Comparison of ENCODE assay signal across 11 cellular contexts in the genomic region with DNA sequence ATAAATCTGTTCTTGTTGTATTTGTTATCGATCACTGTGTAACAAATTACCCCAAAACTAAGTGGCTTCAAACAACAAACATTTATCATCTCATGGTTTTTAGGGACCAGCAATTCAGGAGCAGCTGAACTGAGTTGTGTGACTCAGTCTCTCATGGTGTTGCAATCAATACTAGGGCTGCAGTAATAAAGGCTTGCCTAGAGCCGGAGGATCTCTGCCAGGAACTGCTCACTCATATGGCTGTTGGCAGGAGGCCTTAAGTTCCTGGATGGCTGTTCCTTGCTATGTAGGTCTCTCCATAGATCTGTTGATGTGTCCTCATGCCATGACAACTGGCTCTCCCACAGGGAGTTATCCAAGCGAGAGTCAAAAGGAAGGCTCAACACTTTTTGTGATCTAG. TPM values are rescaled to one million over a fixed set of nuclear protein-coding genes. Genes with fewer than 3 reads are reported as not detected.
A peak's percentile ranks its signal among the peaks of the same experiment; 100 is the strongest.
DNase-seq lines count a peak whose midpoint lies in the region; ATAC-seq, FAIRE-seq and TF ChIP-seq lines count a peak whose summit lies in the region.
"Had no signal": no experiment of that assay in that cellular context is flagged by ENCODE, and none has a peak within 500 bp of the region (broad histone marks: within the 10 kb centered on the region; RNA-seq: fewer than 3 reads in every experiment).

No MANE protein-coding gene starts in this region.

- no peak overlapping the region for H3K4ac ChIP-seq in IMR-90 (ENCODE audit: low read depth, low read length)

- no peak overlapping the region for H3K18ac ChIP-seq in IMR-90 (ENCODE audit: low read depth, low read length)

- H4K20me1 ChIP-seq in IMR-90 (ENCODE audit: insufficient read depth, low read length) (peaks cover 11% of the 10 kb centered on the region; the same call in 1 of the 2 replicates), astrocyte (ENCODE audit: insufficient read depth, low read length) (peaks cover 9% of the 10 kb centered on the region), keratinocyte (ENCODE audit: control insufficient read depth, extremely low read depth, insufficient read depth, low read length) (no peaks in the 10 kb centered on the region)

- no peaks in the 10 kb centered on the region for H3K9me3 Mint-ChIP-seq in astrocyte (ENCODE audit: unreplicated experiment)
- H3K9me3 Mint-ChIP-seq in natural killer cell treated with Interleukin-12 subunit alpha and Interleukin-12 subunit beta and Interleukin-15 and Interleukin-18, amount 100 ng/mL, for 72 hours, result no peaks in the 10 kb centered on the region
- H3K9me3 Mint-ChIP-seq: nephron had no signal

- H3K9ac ChIP-seq in IMR-90 (ENCODE audit: low read depth, low read length) (no peak overlapping the region), astrocyte (ENCODE audit: low read length) (no peak overlapping the region), keratinocyte (ENCODE audit: control insufficient read depth, extremely low read depth, insufficient read depth, low read length) (no peak overlapping the region)

- TF ChIP-seq RAD21 in IMR-90 (IDR thresholded peaks at IDR 0.05; ENCODE audit: low read length), result no peak

- H3K9me1 ChIP-seq in IMR-90 (ENCODE audit: insufficient read depth, low read length) (peaks cover 2% of the 10 kb centered on the region; the same call in 1 of the 2 replicates), keratinocyte (ENCODE audit: control insufficient read depth, extremely low read depth, insufficient read depth, low read length) (no peaks in the 10 kb centered on the region)

- CTCF ChIA-PET in IMR-90 (lab: Yijun Ruan, JAX), result no interaction called here

- no peak overlapping the region; the same call in 2 of the 3 replicates for H2BK15ac ChIP-seq in IMR-90 (ENCODE audit: low read depth, low read length)

- DNase-seq in AG08396 (ENCODE audit: low spot score) (peak; percentile 88), IMR-90 (peak; percentile 98), astrocyte (ENCODE audit: low read depth) (peak; percentile 92), keratinocyte (ENCODE audit: low read depth, low spot score) (peak; percentile 62), NCI-H774 (lab: John Stamatoyannopoulos, UW) (no peak), head of caudate nucleus (no peak)
- no peak for DNase-seq in natural killer cell treated with Interleukin-12 subunit alpha and Interleukin-12 subunit beta and Interleukin-15 and Interleukin-18, amount 100 ng/mL, for 72 hours (ENCODE audit: low spot score)
- DNase-seq: activated naive CD4-positive, alpha-beta T cell treated with Interleukin-2 at 50 U/mL for 16 hours; NCI-H1417 had no signal

- H3K27me3 Mint-ChIP-seq in astrocyte (ENCODE audit: low read depth, unreplicated experiment), result no peaks in the 10 kb centered on the region
- peaks cover 0 to 3% of the 10 kb centered on the region in 2 donors for H3K27me3 Mint-ChIP-seq in natural killer cell treated with Interleukin-12 subunit alpha and Interleukin-12 subunit beta and Interleukin-15 and Interleukin-18, amount 100 ng/mL, for 72 hours

- H4K91ac ChIP-seq in IMR-90 (ENCODE audit: insufficient read depth, low read depth, low read length), result no peak overlapping the region

- no peak for TF ChIP-seq POLR2A in IMR-90 (IDR thresholded peaks at IDR 0.05; ENCODE audit: low read depth, low read length)

- H4K8ac ChIP-seq in IMR-90 (ENCODE audit: low read depth in 2 of 2, low read length in 2 of 2), result peak overlapping the region in 1 of 2 experiments; percentile 22; a peak in 1 of 4 replicates

- peaks cover 2% of the 10 kb centered on the region for H3K36me3 Mint-ChIP-seq in astrocyte (ENCODE audit: low read depth, unreplicated experiment)
- peaks cover 12% of the 10 kb centered on the region for H3K36me3 Mint-ChIP-seq in natural killer cell treated with Interleukin-12 subunit alpha and Interleukin-12 subunit beta and Interleukin-15 and Interleukin-18, amount 100 ng/mL, for 72 hours

- in situ Hi-C loops in IMR-90 (cut with MboI; ENCODE audit: low sequenced_read_pairs), result loop anchor here (25.0 kb wide), 1 partner anchor 691 kb away; no protein-coding TSS in a partner anchor

- H2AK9ac ChIP-seq in IMR-90 (replicated peaks; ENCODE audit: low read depth, low read length, poor library complexity), result no peak overlapping the region

- dilution Hi-C loops in IMR-90 (cut with HindIII; ENCODE audit: low sequenced_read_pairs, unreplicated experiment), result no loop called here
- dilution Hi-C loops in keratinocyte (cut with MboI; ENCODE audit: extremely low pct_ligation_motif_present, low sequenced_read_pairs), result no loop called here

- peak; percentile 43 for ATAC-seq in IMR-90 (ENCODE audit: low read depth)
- no peak for ATAC-seq in natural killer cell treated with Interleukin-12 subunit alpha and Interleukin-12 subunit beta and Interleukin-15 and Interleukin-18, amount 100 ng/mL, for 72 hours
- no peak for ATAC-seq in GM19023 (IDR thresholded peaks at IDR 0.05; ENCODE audit: unreplicated experiment)

- no peak overlapping the region for H3K23ac ChIP-seq in IMR-90 (ENCODE audit: low read depth, low read length)

- H3K4me3 Mint-ChIP-seq in astrocyte (ENCODE audit: unreplicated experiment), result no peak overlapping the region
- H3K4me3 Mint-ChIP-seq in natural killer cell treated with Interleukin-12 subunit alpha and Interleukin-12 subunit beta and Interleukin-15 and Interleukin-18, amount 100 ng/mL, for 72 hours, result no peak overlapping the region

- H3K27me3 ChIP-seq in IMR-90 (ENCODE audit: control insufficient read depth, insufficient read depth, low read length) (no peaks in the 10 kb centered on the region), astrocyte (ENCODE audit: insufficient read depth, low read length) (no peaks in the 10 kb centered on the region), keratinocyte (ENCODE audit: control insufficient read depth, extremely low read depth, insufficient read depth, low read length) (no peaks in the 10 kb centered on the region)

- 0% methylated on average over 1 of the region's 3 CpGs; no CpG with 5 or more reads in 1 of the 2 experiments for WGBS in IMR-90 (ENCODE audit: extremely low coverage in 2 of 2, insufficient read length in 1 of 2), 2 experiments

- peaks cover 12% of the 10 kb centered on the region for H3K79me2 ChIP-seq in astrocyte (ENCODE audit: insufficient read depth, low read length)
- peaks cover 12% of the 10 kb centered on the region for H3K79me2 ChIP-seq in keratinocyte (ENCODE audit: control insufficient read depth, insufficient read depth, low read length)

- H3K9me3 ChIP-seq in IMR-90 (ENCODE audit: control insufficient read depth, insufficient read depth, low read length), result no peaks in the 10 kb centered on the region
- H3K9me3 ChIP-seq in astrocyte (ENCODE audit: insufficient read depth, low read depth, low read length), result no peaks in the 10 kb centered on the region
- no peaks in the 10 kb centered on the region for H3K9me3 ChIP-seq in keratinocyte (ENCODE audit: control insufficient read depth, low read depth, low read length)

- BruUV-seq in IMR-90 (replicated peaks; lab: Mats Ljungman, UMichigan), result no TSS peak

- peak overlapping the region; percentile 65 for H2AFZ ChIP-seq in IMR-90 (replicated peaks; ENCODE audit: low read length, poor library complexity)
- no peak overlapping the region for H2AFZ ChIP-seq in astrocyte (ENCODE audit: low read depth, low read length)
- peak overlapping the region; percentile 61 for H2AFZ ChIP-seq in keratinocyte (ENCODE audit: control insufficient read depth, low read length)

- H3K4me3 ChIP-seq in IMR-90 (ENCODE audit: insufficient read depth, low read depth, low read length) (no peak overlapping the region), astrocyte (ENCODE audit: insufficient read depth, low read depth, low read length) (no peak overlapping the region), keratinocyte (ENCODE audit: control insufficient read depth in 2 of 3, extremely low read depth in 1 of 3, insufficient read depth in 2 of 3, low read depth in 1 of 3, low read length in 3 of 3) (no peak overlapping the region)

- H3K79me1 ChIP-seq in IMR-90 (ENCODE audit: low read depth in 1 of 2, low read length in 2 of 2), result peaks cover 0 to 10% of the 10 kb centered on the region in 2 experiments; a peak in 1 of 4 replicates

- no peak overlapping the region for H2BK120ac ChIP-seq in IMR-90 (ENCODE audit: low read depth, low read length)

- H3K4me1 Mint-ChIP-seq in astrocyte (ENCODE audit: low read depth, unreplicated experiment), result peaks cover 13% of the 10 kb centered on the region
- peaks cover 21 to 25% of the 10 kb centered on the region in 2 donors for H3K4me1 Mint-ChIP-seq in natural killer cell treated with Interleukin-12 subunit alpha and Interleukin-12 subunit beta and Interleukin-15 and Interleukin-18, amount 100 ng/mL, for 72 hours (ENCODE audit: low read depth in 2 of 2)

- H3K4me2 ChIP-seq in IMR-90 (ENCODE audit: low read depth, low read length) (peak overlapping the region; percentile 34; the same call in 1 of the 2 replicates), astrocyte (ENCODE audit: low read length) (no peak overlapping the region), keratinocyte (ENCODE audit: control insufficient read depth, extremely low read depth, insufficient read depth, low read depth, low read length) (no peak overlapping the region)

- peaks cover 2% of the 10 kb centered on the region for H3K4me1 ChIP-seq in IMR-90 (ENCODE audit: control insufficient read depth, insufficient read depth, low read length)
- H3K4me1 ChIP-seq in astrocyte (ENCODE audit: insufficient read depth, low read length), result peaks cover 10% of the 10 kb centered on the region
- peaks cover 35% of the 10 kb centered on the region for H3K4me1 ChIP-seq in keratinocyte (ENCODE audit: control insufficient read depth, extremely low read depth, insufficient read depth, low read length)

- peak overlapping the region; percentile 68; the same call in 1 of the 2 replicates for H2AK5ac ChIP-seq in IMR-90 (ENCODE audit: low read depth, low read length)

- H3K36me3 ChIP-seq in IMR-90 (ENCODE audit: control insufficient read depth, insufficient read depth, low read length) (no peaks in the 10 kb centered on the region), astrocyte (ENCODE audit: insufficient read depth, low read length) (no peaks in the 10 kb centered on the region), keratinocyte (ENCODE audit: control insufficient read depth in 2 of 2, extremely low read depth in 1 of 2, insufficient read depth in 2 of 2, low read length in 2 of 2) (no peaks in the 10 kb centered on the region)

- FAIRE-seq in astrocyte (lab: Jason Lieb, UNC), result no peak
- FAIRE-seq in keratinocyte (lab: Jason Lieb, UNC), result peak; percentile 88

- no peak overlapping the region for H3K14ac ChIP-seq in IMR-90 (replicated peaks; ENCODE audit: low read depth, low read length)

- H3K56ac ChIP-seq in IMR-90 (ENCODE audit: extremely low read depth, insufficient read depth, low read length), result no peak overlapping the region

- no peak overlapping the region for H3K27ac ChIP-seq in IMR-90 (ENCODE audit: insufficient read depth, low read length)
- no peak overlapping the region for H3K27ac ChIP-seq in astrocyte (ENCODE audit: low read depth, low read length)
- H3K27ac ChIP-seq in keratinocyte (ENCODE audit: control insufficient read depth, insufficient read depth, low read length), result peak overlapping the region; percentile 83

- H2BK5ac ChIP-seq in IMR-90 (ENCODE audit: low read depth, low read length, poor library complexity, severe bottlenecking), result peak overlapping the region; percentile 59

- H2BK20ac ChIP-seq in IMR-90 (ENCODE audit: low read depth, low read length), result 0 out of 2 replicates have a peak overlapping the region, but pooled peaks have one; percentile 5

- no peak overlapping the region for H4K5ac ChIP-seq in IMR-90 (ENCODE audit: low read depth, low read length)

- TF ChIP-seq CTCF in IMR-90 (conservative IDR thresholded peaks at IDR 0.05; ENCODE audit: low read depth, low read length) (no peak), astrocyte (IDR thresholded peaks at IDR 0.05; ENCODE audit: insufficient read depth, low read depth, low read length) (no peak), keratinocyte (optimal IDR thresholded peaks at IDR 0.05 in 1 of 3, IDR thresholded peaks at IDR 0.05 in 1 of 3, conservative IDR thresholded peaks at IDR 0.05 in 1 of 3; ENCODE audit: extremely low read depth in 1 of 3, insufficient read depth in 2 of 3, low read length in 3 of 3) (no peak)

- intact Hi-C loops in IMR-90 (cut with micrococcal nuclease), result no loop called here
- intact Hi-C loops in head of caudate nucleus (cut with DNase I), result loop anchor here (10.0 kb wide), 1 partner anchor 92 kb away; a partner anchor contains a TSS

- POLR2A ChIA-PET in IMR-90 (lab: Charles Lee; ENCODE audit: unreplicated experiment), result no interaction called here

- H3K27ac Mint-ChIP-seq in astrocyte (ENCODE audit: unreplicated experiment), result peak overlapping the region; percentile 24
- no peak overlapping the region for H3K27ac Mint-ChIP-seq in natural killer cell treated with Interleukin-12 subunit alpha and Interleukin-12 subunit beta and Interleukin-15 and Interleukin-18, amount 100 ng/mL, for 72 hours
- H3K27ac Mint-ChIP-seq: nephron had no signal

RNA-seq across cellular contexts. Expression of a gene that starts 3.8 kb away (rescaled TPM):
- total RNA-seq in IMR-90 (2012; rRNA removed), result 62.9 and 139 TPM in 2 replicates
- 61.3 and 85.4 TPM in 2 replicates for polyA plus RNA-seq in IMR-90 (2012; rRNA removed)
- polyA plus RNA-seq in IMR-90 (2012; cell fraction: cytosol; rRNA removed), result 4.8 and 9.7 TPM in 2 replicates
- 10.1 and 67.5 TPM in 2 replicates for polyA plus RNA-seq in IMR-90 (2012; cell fraction: nucleus; rRNA removed; ENCODE audit: low replicate concordance)
- 70.0 and 74.1 TPM in 2 replicates for total RNA-seq in astrocyte
- 60.6 to 152 TPM (median 78.8 TPM) in 3 replicates for polyA plus RNA-seq in keratinocyte
- polyA plus RNA-seq in keratinocyte (2011; ENCODE audit: low read depth), result 278 TPM
- 44.6 and 95.2 TPM in 2 replicates for polyA plus RNA-seq in keratinocyte (2011; cell fraction: cytosol; rRNA removed)
- 79.1 and 128 TPM in 2 replicates for polyA plus RNA-seq in keratinocyte (2011; cell fraction: nucleus; rRNA removed)
- 66.8 and 89.5 TPM in 2 replicates for polyA plus RNA-seq in keratinocyte (2012; ENCODE audit: low replicate concordance)
- 24.2 to 83.0 TPM (median 30.4 TPM) in 3 replicates for polyA minus RNA-seq in keratinocyte
- 38.2 TPM for polyA minus RNA-seq in keratinocyte (2011; cell fraction: cytosol; rRNA and poly(A)+ RNA removed)
- polyA minus RNA-seq in keratinocyte (2011; cell fraction: nucleus; rRNA and poly(A)+ RNA removed), result 32.3 and 56.7 TPM in 2 replicates
- total RNA-seq in natural killer cell treated with Interleukin-12 subunit alpha and Interleukin-12 subunit beta and Interleukin-15 and Interleukin-18, amount 100 ng/mL, for 72 hours, result 100 to 1,000 TPM; 123 to 129 TPM

RNA-seq across cellular contexts. Expression of a gene that starts 7.9 kb away (rescaled TPM):
- total RNA-seq in IMR-90 (2012; rRNA removed) (38.0 and 44.6 TPM in 2 replicates), astrocyte (80.5 and 94.0 TPM in 2 replicates)
- polyA plus RNA-seq in IMR-90 (2012; rRNA removed) (23.4 and 29.7 TPM in 2 replicates), keratinocyte (86.4 to 131 TPM (median 110 TPM) in 3 replicates)
- polyA plus RNA-seq in IMR-90 (2012; cell fraction: cytosol; rRNA removed), result 24.3 and 49.5 TPM in 2 replicates
- polyA plus RNA-seq in IMR-90 (2012; cell fraction: nucleus; rRNA removed; ENCODE audit: low replicate concordance), result 8.9 and 20.0 TPM in 2 replicates
- polyA plus RNA-seq in keratinocyte (2011; ENCODE audit: low read depth), result 170 TPM
- polyA plus RNA-seq in keratinocyte (2011; cell fraction: cytosol; rRNA removed), result 40.3 and 73.9 TPM in 2 replicates
- 130 and 188 TPM in 2 replicates for polyA plus RNA-seq in keratinocyte (2011; cell fraction: nucleus; rRNA removed)
- polyA plus RNA-seq in keratinocyte (2012; ENCODE audit: low replicate concordance), result 73.5 and 88.1 TPM in 2 replicates
- 17.8 to 95.1 TPM (median 64.7 TPM) in 3 replicates for polyA minus RNA-seq in keratinocyte
- polyA minus RNA-seq in keratinocyte (2011; cell fraction: cytosol; rRNA and poly(A)+ RNA removed), result 152 TPM
- polyA minus RNA-seq in keratinocyte (2011; cell fraction: nucleus; rRNA and poly(A)+ RNA removed), result 157 and 234 TPM in 2 replicates
- total RNA-seq in natural killer cell treated with Interleukin-12 subunit alpha and Interleukin-12 subunit beta and Interleukin-15 and Interleukin-18, amount 100 ng/mL, for 72 hours, result 100 to 1,000 TPM; 142 to 146 TPM

RNA-seq across cellular contexts. Expression of a gene that starts 26.7 kb away (rescaled TPM):
- total RNA-seq in IMR-90 (2012; rRNA removed) (7.5 and 20.0 TPM in 2 replicates), astrocyte (24.3 and 26.3 TPM in 2 replicates)
- polyA plus RNA-seq in IMR-90 (2012; rRNA removed) (4.7 and 5.8 TPM in 2 replicates), keratinocyte (8.5 to 13.2 TPM (median 9.1 TPM) in 3 replicates)
- 2.0 and 2.2 TPM in 2 replicates for polyA plus RNA-seq in IMR-90 (2012; cell fraction: cytosol; rRNA removed)
- 1.2 and 2.8 TPM in 2 replicates for polyA plus RNA-seq in IMR-90 (2012; cell fraction: nucleus; rRNA removed; ENCODE audit: low replicate concordance)
- polyA plus RNA-seq in keratinocyte (2011; ENCODE audit: low read depth), result 3.1 TPM
- polyA plus RNA-seq in keratinocyte (2011; cell fraction: cytosol; rRNA removed), result 7.5 and 14.4 TPM in 2 replicates
- 4.5 and 5.6 TPM in 2 replicates for polyA plus RNA-seq in keratinocyte (2011; cell fraction: nucleus; rRNA removed)
- polyA plus RNA-seq in keratinocyte (2012; ENCODE audit: low replicate concordance), result 6.9 and 10.3 TPM in 2 replicates
- 3.0 to 11.8 TPM (median 6.9 TPM) in 3 replicates for polyA minus RNA-seq in keratinocyte
- polyA minus RNA-seq in keratinocyte (2011; cell fraction: cytosol; rRNA and poly(A)+ RNA removed), result 12.7 TPM
- polyA minus RNA-seq in keratinocyte (2011; cell fraction: nucleus; rRNA and poly(A)+ RNA removed), result 3.5 and 6.8 TPM in 2 replicates
- total RNA-seq in natural killer cell treated with Interleukin-12 subunit alpha and Interleukin-12 subunit beta and Interleukin-15 and Interleukin-18, amount 100 ng/mL, for 72 hours, result 10 to 100 TPM; 11.9 to 13.2 TPM

Comparison
In these comparisons a context has a peak if more than half of its experiments do, and no peak if none do; other contexts are left out.
1. DNase-seq: peak in AG08396 (single experiment), IMR-90 (single experiment), astrocyte (single experiment) and keratinocyte (single experiment); none in natural killer cell treated with Interleukin-12 subunit alpha and Interleukin-12 subunit beta and Interleukin-15 and Interleukin-18, amount 100 ng/mL, for 72 hours (single experiment), NCI-H774 (single experiment) and head of caudate nucleus (0 of 42).